8 cellular contexts compared by ENCODE assay signal in the genomic region with DNA sequence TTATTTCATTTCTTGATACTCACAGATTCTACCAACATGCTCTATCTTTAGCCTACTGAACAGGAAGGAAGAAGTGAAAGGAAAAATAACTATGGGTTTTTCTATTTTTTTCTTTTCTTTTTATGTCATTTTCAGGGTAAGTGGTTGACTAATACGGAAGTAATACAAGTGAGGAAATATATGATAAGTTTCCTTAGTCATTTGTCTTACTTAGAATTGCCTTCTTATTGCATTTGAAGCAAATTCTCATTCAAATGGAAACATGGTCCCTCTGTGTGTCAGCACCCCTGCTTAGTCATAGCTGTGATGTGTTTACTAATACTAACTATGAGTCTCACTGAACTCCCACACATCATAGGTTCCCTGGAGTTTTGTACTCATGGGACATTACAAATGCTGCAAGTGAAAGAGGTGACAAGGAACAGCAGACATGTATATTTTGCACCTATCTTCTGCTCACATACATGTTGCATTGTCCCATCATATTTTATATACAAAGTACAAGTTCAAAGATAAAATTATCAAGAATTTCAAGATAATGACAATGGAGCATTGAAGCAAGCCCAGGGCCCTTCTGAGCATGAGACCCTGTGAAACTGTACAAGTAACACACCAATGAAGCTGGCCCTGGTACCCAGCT.
DNase-seq lines count a peak whose midpoint lies in the region; ATAC-seq and TF ChIP-seq lines count a peak whose summit lies in the region.

No MANE protein-coding gene starts in this region.

- TF ChIP-seq CTCF in tibial nerve (IDR thresholded peaks at IDR 0.05): no peak

- H3K27me3 Mint-ChIP-seq in activated T-cell treated with anti-CD3 and anti-CD28 coated beads, Interleukin-2, amount 50 U/mL, for 4 hours (ENCODE audit: low read depth): no peaks in the 10 kb centered on the region

- H3K27me3 ChIP-seq in tibial nerve: no peaks in the 10 kb centered on the region

- TF ChIP-seq EP300 in tibial nerve (IDR thresholded peaks at IDR 0.05): no peak

- WGBS in tibial nerve, 2 donors: 61 to 63% methylated on average over 1 of the region's 1 CpG

- peak; percentile 10 for DNase-seq in activated T-cell treated with anti-CD3 and anti-CD28 coated beads, Interleukin-2, amount 50 U/mL, for 4 hours
- peak; percentile 22 to 47 for DNase-seq in stimulated activated CD4-positive, alpha-beta T cell treated with anti-CD3 and anti-CD28 coated beads, Interleukin-2, amount 100 ng/mL, for 24 hours
- no peak for DNase-seq in tibial nerve (ENCODE audit: low spot score in 2 of 2)
- no peak for DNase-seq in NCI-H1417 treated with DMSO at 0.1 percent for 48 hours (lab: John Stamatoyannopoulos, UW)
- DNase-seq in central memory CD4-positive, alpha-beta T cell: no peak
- DNase-seq in NCI-H2171 (lab: John Stamatoyannopoulos, UW): no peak

- H3K9me3 Mint-ChIP-seq in activated T-cell treated with anti-CD3 and anti-CD28 coated beads, Interleukin-2, amount 50 U/mL, for 4 hours: peaks cover 19% of the 10 kb centered on the region

- no peak overlapping the region for H3K27ac ChIP-seq in tibial nerve

- no peaks in the 10 kb centered on the region for H3K9me3 ChIP-seq in tibial nerve

- no peak for TF ChIP-seq POLR2A in tibial nerve (IDR thresholded peaks at IDR 0.05)

- H3K4me3 Mint-ChIP-seq in activated T-cell treated with anti-CD3 and anti-CD28 coated beads, Interleukin-2, amount 50 U/mL, for 4 hours: peak overlapping the region; percentile 59

- H3K36me3 Mint-ChIP-seq in activated T-cell treated with anti-CD3 and anti-CD28 coated beads, Interleukin-2, amount 50 U/mL, for 4 hours (ENCODE audit: insufficient read depth): peaks cover 6% of the 10 kb centered on the region

- peaks cover 34% of the 10 kb centered on the region for H3K4me1 Mint-ChIP-seq in activated T-cell treated with anti-CD3 and anti-CD28 coated beads, Interleukin-2, amount 50 U/mL, for 4 hours (ENCODE audit: low read depth)

- H3K4me3 ChIP-seq in tibial nerve: no peak overlapping the region

- no peaks in the 10 kb centered on the region for H3K36me3 ChIP-seq in tibial nerve

- ATAC-seq in GM19452 (IDR thresholded peaks at IDR 0.05; ENCODE audit: unreplicated experiment) (peak; percentile 67), HG03342 (IDR thresholded peaks at IDR 0.05; ENCODE audit: unreplicated experiment) (peak; percentile 75)
- ATAC-seq in activated T-cell treated with anti-CD3 and anti-CD28 coated beads, Interleukin-2, amount 50 U/mL, for 4 hours: peak; percentile 90 to 93

- H3K4me1 ChIP-seq in tibial nerve: no peaks in the 10 kb centered on the region

Comparison
In these comparisons a context has a peak if more than half of its experiments do, and no peak if none do; other contexts are left out.
1. DNase-seq: peak in activated T-cell treated with anti-CD3 and anti-CD28 coated beads, Interleukin-2, amount 50 U/mL, for 4 hours (single experiment) and stimulated activated CD4-positive, alpha-beta T cell treated with anti-CD3 and anti-CD28 coated beads, Interleukin-2, amount 100 ng/mL, for 24 hours (2 of 2); none in tibial nerve (0 of 2), NCI-H1417 treated with DMSO at 0.1 percent for 48 hours (single experiment), central memory CD4-positive, alpha-beta T cell (single experiment) and NCI-H2171 (single experiment).
2. Peak in every context shown above with its lines, with median percentiles within 50 percentile points of each other: ATAC-seq.